ENCODE assay signal across 17 cellular contexts in the genomic region with DNA sequence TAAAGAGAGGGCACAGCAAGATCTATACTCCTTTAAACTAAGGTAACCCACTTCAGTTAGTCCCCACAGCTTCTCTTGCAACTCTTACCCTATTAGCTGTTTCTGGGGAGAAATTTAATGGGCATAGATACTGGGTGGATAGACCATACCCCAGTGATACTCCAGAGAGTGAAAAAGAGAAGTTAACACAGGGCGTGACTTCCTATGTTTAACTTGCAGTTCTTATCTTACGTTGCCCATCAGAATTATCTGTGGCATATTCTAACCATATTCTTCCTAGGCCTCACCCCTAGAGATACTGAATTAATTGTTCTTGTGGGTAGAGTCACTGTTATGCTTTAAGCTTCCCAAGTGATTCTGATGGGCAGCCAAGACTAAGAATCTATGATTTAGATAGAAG.
DNase-seq lines count a peak whose midpoint lies in the region; ATAC-seq and TF ChIP-seq lines count a peak whose summit lies in the region.
"Had no signal": no experiment of that assay in that cellular context is flagged by ENCODE, and none has a peak within 500 bp of the region (broad histone marks: within the 10 kb centered on the region; RNA-seq: fewer than 3 reads in every experiment).

No MANE protein-coding gene starts in this region.

- H3K4me3 ChIP-seq in NB4 (ENCODE audit: low read depth, low read length) (no peak overlapping the region), mucosa of descending colon (no peak overlapping the region)
- H3K4me3 ChIP-seq: testis had no signal

- intact Hi-C loops in activated B cell treated with CpG ODN at 0.5 μM for 24 hours (cut with micrococcal nuclease) (no loop called here), mucosa of descending colon (cut with DNase I, micrococcal nuclease) (no loop called here)

- no peaks in the 10 kb centered on the region for H3K9me3 ChIP-seq in mucosa of descending colon
- H3K9me3 ChIP-seq: testis had no signal

- H3K36me3 ChIP-seq in mucosa of descending colon (ENCODE audit: low read depth), result no peaks in the 10 kb centered on the region
- H3K36me3 ChIP-seq: brain microvascular endothelial cell had no signal

- peak; percentile 7 for DNase-seq in CMK (ENCODE audit: low read depth)
- DNase-seq in NB4 (ENCODE audit: low read depth), result peak; percentile 5
- no peak for DNase-seq in activated B cell treated with CpG ODN at 0.5 μM for 24 hours
- no peak for DNase-seq in natural killer cell treated with Interleukin-12 subunit alpha and Interleukin-12 subunit beta and Interleukin-15 and Interleukin-18, amount 100 ng/mL, for 72 hours (ENCODE audit: low spot score)
- DNase-seq in omental fat pad (ENCODE audit: low spot score), result no peak
- DNase-seq in HFFc6, result no peak
- DNase-seq in mucosa of descending colon, result no peak
- DNase-seq: activated CD4-positive, alpha-beta T cell treated with anti-CD3 and anti-CD28 coated beads for 4 hours; brain microvascular endothelial cell; DND-41; mesenchymal stem cell; NCI-H1417 treated with DMSO at 0.1 percent for 48 hours; NCI-H526; stimulated activated CD8-positive, alpha-beta memory T cell treated with anti-CD3 and anti-CD28 coated beads, Interleukin-4, amount 100 ng/mL, for 48 hours; T-helper 9 cell; testis had no signal

- peak overlapping the region; percentile 25 for H3K4me3 Mint-ChIP-seq in activated B cell treated with CpG ODN at 0.5 μM for 24 hours
- no peak overlapping the region for H3K4me3 Mint-ChIP-seq in natural killer cell treated with Interleukin-12 subunit alpha and Interleukin-12 subunit beta and Interleukin-15 and Interleukin-18, amount 100 ng/mL, for 72 hours
- H3K4me3 Mint-ChIP-seq in HFFc6, result no peak overlapping the region
- H3K4me3 Mint-ChIP-seq: neural crest cell had no signal

- H3K27me3 Mint-ChIP-seq in activated B cell treated with CpG ODN at 0.5 μM for 24 hours, result no peaks in the 10 kb centered on the region
- no peaks in the 10 kb centered on the region for H3K27me3 Mint-ChIP-seq in natural killer cell treated with Interleukin-12 subunit alpha and Interleukin-12 subunit beta and Interleukin-15 and Interleukin-18, amount 100 ng/mL, for 72 hours
- no peaks in the 10 kb centered on the region for H3K27me3 Mint-ChIP-seq in HFFc6 (ENCODE audit: insufficient read depth)

- TF ChIP-seq CTCF in NB4 (IDR thresholded peaks at IDR 0.05; ENCODE audit: low read depth, low read length), result no peak
- TF ChIP-seq CTCF in activated B cell treated with CpG ODN at 0.5 μM for 24 hours (IDR thresholded peaks at IDR 0.05), result no peak
- TF ChIP-seq CTCF in omental fat pad (IDR thresholded peaks at IDR 0.05), result no peak
- no peak for TF ChIP-seq CTCF in HFFc6 (IDR thresholded peaks at IDR 0.05)
- TF ChIP-seq CTCF in mucosa of descending colon (IDR thresholded peaks at IDR 0.05), result no peak

- no peak for TF ChIP-seq POLR2A in NB4 (IDR thresholded peaks at IDR 0.05; ENCODE audit: extremely low read depth, insufficient read length)

- H3K9me3 Mint-ChIP-seq in activated B cell treated with CpG ODN at 0.5 μM for 24 hours (no peaks in the 10 kb centered on the region), HFFc6 (no peaks in the 10 kb centered on the region)
- peaks cover 2% of the 10 kb centered on the region for H3K9me3 Mint-ChIP-seq in natural killer cell treated with Interleukin-12 subunit alpha and Interleukin-12 subunit beta and Interleukin-15 and Interleukin-18, amount 100 ng/mL, for 72 hours
- H3K9me3 Mint-ChIP-seq: neural crest cell had no signal

- ATAC-seq in activated B cell treated with CpG ODN at 0.5 μM for 24 hours (ENCODE audit: low read depth) (peak; percentile 80), omental fat pad (ENCODE audit: low FRiP score) (no peak), mucosa of descending colon (no peak)
- ATAC-seq in natural killer cell treated with Interleukin-12 subunit alpha and Interleukin-12 subunit beta and Interleukin-15 and Interleukin-18, amount 100 ng/mL, for 72 hours, result no peak

- POLR2A ChIA-PET in activated B cell treated with CpG ODN at 0.5 μM for 24 hours (lab: Charles Lee), result interaction anchor here (0.6 to 2.3 kb wide), 7 partner anchors 9 to 946 kb away, joined by 3 to 6 read pairs (median 4); no protein-coding TSS in a partner anchor

- H3K27ac Mint-ChIP-seq in activated B cell treated with CpG ODN at 0.5 μM for 24 hours (peak overlapping the region; percentile 90), HFFc6 (no peak overlapping the region)
- peak overlapping the region; percentile 22 to 96 for H3K27ac Mint-ChIP-seq in natural killer cell treated with Interleukin-12 subunit alpha and Interleukin-12 subunit beta and Interleukin-15 and Interleukin-18, amount 100 ng/mL, for 72 hours

- CTCF ChIA-PET in activated B cell treated with CpG ODN at 0.5 μM for 24 hours (lab: Charles Lee), result interaction anchor here (0.7 to 1.5 kb wide), 5 partner anchors 13 to 945 kb away, joined by 3 to 8 read pairs (median 3); no protein-coding TSS in a partner anchor

- H3K4me1 ChIP-seq in mucosa of descending colon (ENCODE audit: low read depth), result peaks cover 5% of the 10 kb centered on the region
- H3K4me1 ChIP-seq: testis had no signal

- H3K4me1 Mint-ChIP-seq in activated B cell treated with CpG ODN at 0.5 μM for 24 hours (peaks cover 53% of the 10 kb centered on the region), HFFc6 (ENCODE audit: low read depth) (peaks cover 72% of the 10 kb centered on the region)
- H3K4me1 Mint-ChIP-seq in natural killer cell treated with Interleukin-12 subunit alpha and Interleukin-12 subunit beta and Interleukin-15 and Interleukin-18, amount 100 ng/mL, for 72 hours (ENCODE audit: low read depth in 2 of 2), result peaks cover 62 to 76% of the 10 kb centered on the region in 2 donors

- H3K36me3 Mint-ChIP-seq in activated B cell treated with CpG ODN at 0.5 μM for 24 hours (ENCODE audit: low read depth) (no peaks in the 10 kb centered on the region), HFFc6 (ENCODE audit: low read depth) (peaks cover 7% of the 10 kb centered on the region; the same call in 1 of the 2 replicates)
- peaks cover 7% of the 10 kb centered on the region for H3K36me3 Mint-ChIP-seq in natural killer cell treated with Interleukin-12 subunit alpha and Interleukin-12 subunit beta and Interleukin-15 and Interleukin-18, amount 100 ng/mL, for 72 hours

Comparison
In these comparisons a context has a peak if more than half of its experiments do, and no peak if none do; other contexts are left out.
1. DNase-seq: peak in CMK (single experiment) and NB4 (single experiment); none in activated B cell treated with CpG ODN at 0.5 μM for 24 hours (single experiment), natural killer cell treated with Interleukin-12 subunit alpha and Interleukin-12 subunit beta and Interleukin-15 and Interleukin-18, amount 100 ng/mL, for 72 hours (single experiment), omental fat pad (single experiment), HFFc6 (single experiment) and mucosa of descending colon (0 of 3).